Comparison of ENCODE assay signal across 1 cellular context in the genomic region with DNA sequence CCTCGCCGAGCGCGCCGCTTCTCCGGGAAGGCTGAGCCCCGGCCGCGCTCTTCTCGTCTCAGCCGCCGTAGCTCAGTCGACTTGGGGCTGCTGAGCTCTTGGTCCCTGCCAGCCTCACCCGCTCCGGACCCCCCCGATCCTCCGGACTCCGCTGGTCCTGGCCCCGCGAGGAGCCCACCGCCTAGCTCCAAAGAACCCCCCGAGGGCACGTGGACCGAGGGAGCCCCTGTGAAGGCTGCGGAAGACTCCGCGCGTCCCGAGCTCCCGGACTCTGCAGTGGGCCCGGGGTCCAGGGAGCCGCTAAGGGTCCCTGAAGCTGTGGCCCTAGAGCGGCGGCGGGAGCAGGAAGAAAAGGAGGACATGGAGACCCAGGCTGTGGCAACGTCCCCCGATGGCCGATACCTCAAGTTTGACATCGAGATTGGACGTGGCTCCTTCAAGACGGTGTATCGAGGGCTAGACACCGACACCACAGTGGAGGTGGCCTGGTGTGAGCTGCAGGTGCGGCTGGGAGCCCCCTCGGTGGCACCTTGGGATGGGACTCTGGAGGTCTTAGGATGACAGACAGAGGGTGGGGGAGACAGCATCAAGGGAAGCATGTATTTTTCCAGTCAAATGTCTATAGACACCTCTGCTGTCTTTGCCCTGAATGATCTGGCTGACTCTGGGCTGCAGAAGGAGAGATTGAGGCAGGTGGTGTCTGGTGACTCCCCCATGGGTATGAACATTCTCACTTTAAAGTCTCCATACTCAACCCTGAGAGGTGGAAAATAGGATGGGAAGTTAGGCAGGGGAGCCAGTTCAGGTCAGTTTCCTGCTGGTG.
TF ChIP-seq lines count a peak whose summit lies in the region.

No MANE protein-coding gene starts in this region.

TF ChIP-seq in HepG2, 621 proteins besides CTCF, POLR2A, EP300 and RAD21 (continued from another document and continues in another):
- TF ChIP-seq, protein P1, sequence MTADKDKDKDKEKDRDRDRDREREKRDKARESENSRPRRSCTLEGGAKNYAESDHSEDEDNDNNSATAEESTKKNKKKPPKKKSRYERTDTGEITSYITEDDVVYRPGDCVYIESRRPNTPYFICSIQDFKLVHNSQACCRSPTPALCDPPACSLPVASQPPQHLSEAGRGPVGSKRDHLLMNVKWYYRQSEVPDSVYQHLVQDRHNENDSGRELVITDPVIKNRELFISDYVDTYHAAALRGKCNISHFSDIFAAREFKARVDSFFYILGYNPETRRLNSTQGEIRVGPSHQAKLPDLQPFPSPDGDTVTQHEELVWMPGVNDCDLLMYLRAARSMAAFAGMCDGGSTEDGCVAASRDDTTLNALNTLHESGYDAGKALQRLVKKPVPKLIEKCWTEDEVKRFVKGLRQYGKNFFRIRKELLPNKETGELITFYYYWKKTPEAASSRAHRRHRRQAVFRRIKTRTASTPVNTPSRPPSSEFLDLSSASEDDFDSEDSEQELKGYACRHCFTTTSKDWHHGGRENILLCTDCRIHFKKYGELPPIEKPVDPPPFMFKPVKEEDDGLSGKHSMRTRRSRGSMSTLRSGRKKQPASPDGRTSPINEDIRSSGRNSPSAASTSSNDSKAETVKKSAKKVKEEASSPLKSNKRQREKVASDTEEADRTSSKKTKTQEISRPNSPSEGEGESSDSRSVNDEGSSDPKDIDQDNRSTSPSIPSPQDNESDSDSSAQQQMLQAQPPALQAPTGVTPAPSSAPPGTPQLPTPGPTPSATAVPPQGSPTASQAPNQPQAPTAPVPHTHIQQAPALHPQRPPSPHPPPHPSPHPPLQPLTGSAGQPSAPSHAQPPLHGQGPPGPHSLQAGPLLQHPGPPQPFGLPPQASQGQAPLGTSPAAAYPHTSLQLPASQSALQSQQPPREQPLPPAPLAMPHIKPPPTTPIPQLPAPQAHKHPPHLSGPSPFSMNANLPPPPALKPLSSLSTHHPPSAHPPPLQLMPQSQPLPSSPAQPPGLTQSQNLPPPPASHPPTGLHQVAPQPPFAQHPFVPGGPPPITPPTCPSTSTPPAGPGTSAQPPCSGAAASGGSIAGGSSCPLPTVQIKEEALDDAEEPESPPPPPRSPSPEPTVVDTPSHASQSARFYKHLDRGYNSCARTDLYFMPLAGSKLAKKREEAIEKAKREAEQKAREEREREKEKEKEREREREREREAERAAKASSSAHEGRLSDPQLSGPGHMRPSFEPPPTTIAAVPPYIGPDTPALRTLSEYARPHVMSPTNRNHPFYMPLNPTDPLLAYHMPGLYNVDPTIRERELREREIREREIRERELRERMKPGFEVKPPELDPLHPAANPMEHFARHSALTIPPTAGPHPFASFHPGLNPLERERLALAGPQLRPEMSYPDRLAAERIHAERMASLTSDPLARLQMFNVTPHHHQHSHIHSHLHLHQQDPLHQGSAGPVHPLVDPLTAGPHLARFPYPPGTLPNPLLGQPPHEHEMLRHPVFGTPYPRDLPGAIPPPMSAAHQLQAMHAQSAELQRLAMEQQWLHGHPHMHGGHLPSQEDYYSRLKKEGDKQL (CRISPR knock-in tag; IDR thresholded peaks at IDR 0.05; ENCODE audit: low read depth), result no peak
- TF ChIP-seq ISX (CRISPR knock-in tag; conservative IDR thresholded peaks at IDR 0.05), result no peak
- TF ChIP-seq KDM2A (CRISPR knock-in tag; IDR thresholded peaks at IDR 0.05; ENCODE audit: borderline replicate concordance, low read depth), result peak; percentile 32; the same call in 1 of the 2 replicates
- TF ChIP-seq GATA4 (IDR thresholded peaks at IDR 0.05; ENCODE audit: borderline replicate concordance, low read depth), result no peak
- TF ChIP-seq ZHX1 (CRISPR knock-in tag; IDR thresholded peaks at IDR 0.05; ENCODE audit: low read depth), result no peak
- TF ChIP-seq ZNF251 (CRISPR knock-in tag; IDR thresholded peaks at IDR 0.05), result no peak
- TF ChIP-seq TBX2 (CRISPR knock-in tag; IDR thresholded peaks at IDR 0.05; ENCODE audit: borderline replicate concordance), result 0 out of 2 replicates have a peak, but pooled peaks have one; percentile 30
- TF ChIP-seq ZNF430 (CRISPR knock-in tag; IDR thresholded peaks at IDR 0.05), result peak; percentile 26; the same call in 1 of the 2 replicates
- TF ChIP-seq MIER2 (CRISPR knock-in tag; IDR thresholded peaks at IDR 0.05), result no peak
- no peak for TF ChIP-seq FOSL2 (CRISPR knock-in tag; IDR thresholded peaks at IDR 0.05)
- TF ChIP-seq NFYC (CRISPR knock-in tag; IDR thresholded peaks at IDR 0.05), result no peak
- 0 out of 2 replicates have a peak, but pooled peaks have one; percentile 21 for TF ChIP-seq CENPBD1 (CRISPR knock-in tag; IDR thresholded peaks at IDR 0.05; ENCODE audit: borderline replicate concordance, low read depth)
- no peak for TF ChIP-seq FOXC1 (CRISPR knock-in tag; IDR thresholded peaks at IDR 0.05; ENCODE audit: borderline replicate concordance)
- no peak for TF ChIP-seq RORA (CRISPR knock-in tag; IDR thresholded peaks at IDR 0.05)
- TF ChIP-seq ERF (CRISPR knock-in tag; IDR thresholded peaks at IDR 0.05), result no peak; the same call in 1 of the 2 replicates
- no peak for TF ChIP-seq ZNF737 (CRISPR knock-in tag; IDR thresholded peaks at IDR 0.05; ENCODE audit: borderline replicate concordance)
- no peak for TF ChIP-seq ARHGAP35 (CRISPR knock-in tag; IDR thresholded peaks at IDR 0.05; ENCODE audit: borderline replicate concordance)
- TF ChIP-seq TRIM24 (CRISPR knock-in tag; IDR thresholded peaks at IDR 0.05), result no peak
- TF ChIP-seq IRF1 (CRISPR knock-in tag; IDR thresholded peaks at IDR 0.05; ENCODE audit: low read depth), result 0 out of 2 replicates have a peak, but pooled peaks have one; percentile 48
- no peak for TF ChIP-seq ZNF264 (CRISPR knock-in tag; IDR thresholded peaks at IDR 0.05)
- TF ChIP-seq, protein P2, sequence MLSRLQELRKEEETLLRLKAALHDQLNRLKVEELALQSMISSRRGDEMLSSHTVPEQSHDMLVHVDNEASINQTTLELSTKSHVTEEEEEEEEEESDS (CRISPR knock-in tag; IDR thresholded peaks at IDR 0.05; ENCODE audit: borderline replicate concordance), result no peak
- TF ChIP-seq ZNF773 (CRISPR knock-in tag; IDR thresholded peaks at IDR 0.05; ENCODE audit: borderline replicate concordance), result no peak
- no peak; the same call in 1 of the 2 replicates for TF ChIP-seq ZBTB14 (CRISPR knock-in tag; IDR thresholded peaks at IDR 0.05)
- TF ChIP-seq ZNF382 (CRISPR knock-in tag; IDR thresholded peaks at IDR 0.05; ENCODE audit: borderline replicate concordance), result no peak
- no peak for TF ChIP-seq ZNF782 (CRISPR knock-in tag; IDR thresholded peaks at IDR 0.05; ENCODE audit: borderline replicate concordance)
- TF ChIP-seq ZNF383 (CRISPR knock-in tag; IDR thresholded peaks at IDR 0.05; ENCODE audit: borderline replicate concordance), result no peak
- no peak for TF ChIP-seq FOXM1 (CRISPR knock-in tag; IDR thresholded peaks at IDR 0.05)
- TF ChIP-seq TRIM22 (IDR thresholded peaks at IDR 0.05), result no peak
- peak; percentile 89; the same call in 1 of the 2 replicates for TF ChIP-seq CAMTA2 (CRISPR knock-in tag; IDR thresholded peaks at IDR 0.05; ENCODE audit: borderline replicate concordance)
- TF ChIP-seq ZNF878 (CRISPR knock-in tag; IDR thresholded peaks at IDR 0.05), result 0 out of 2 replicates have a peak, but pooled peaks have one; percentile 38
- no peak for TF ChIP-seq ARID3A (IDR thresholded peaks at IDR 0.05; ENCODE audit: low read depth, low read length)
- TF ChIP-seq FOXA1 (IDR thresholded peaks at IDR 0.05), result no peak
- no peak for TF ChIP-seq FOXA1 (CRISPR knock-in tag; IDR thresholded peaks at IDR 0.05)
- TF ChIP-seq CEBPZ (IDR thresholded peaks at IDR 0.05; ENCODE audit: low read length), result no peak
